Comparison of ENCODE assay signal across 1 cellular context in the genomic region with DNA sequence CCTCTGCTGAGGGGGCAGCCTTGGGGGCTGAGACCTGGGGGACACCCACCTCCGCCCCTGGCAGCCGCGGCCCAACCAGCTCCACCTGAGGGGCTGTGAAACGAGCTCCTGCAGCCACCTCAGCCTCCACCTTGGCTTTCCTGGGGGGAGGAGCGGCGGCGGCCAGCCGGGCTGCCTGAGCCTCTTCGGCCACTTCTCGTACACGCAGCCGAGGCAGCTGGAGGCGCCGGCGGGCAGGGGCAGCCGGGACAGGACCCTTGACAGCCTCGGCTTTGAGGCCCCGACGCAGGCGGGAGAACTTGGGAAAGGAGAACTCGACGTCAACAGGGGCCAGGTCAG.
TF ChIP-seq lines count a peak whose summit lies in the region.

No MANE protein-coding gene starts in this region.

TF ChIP-seq in K562, 482 proteins besides CTCF, POLR2A, EP300 and RAD21:
- TF ChIP-seq, protein P1, sequence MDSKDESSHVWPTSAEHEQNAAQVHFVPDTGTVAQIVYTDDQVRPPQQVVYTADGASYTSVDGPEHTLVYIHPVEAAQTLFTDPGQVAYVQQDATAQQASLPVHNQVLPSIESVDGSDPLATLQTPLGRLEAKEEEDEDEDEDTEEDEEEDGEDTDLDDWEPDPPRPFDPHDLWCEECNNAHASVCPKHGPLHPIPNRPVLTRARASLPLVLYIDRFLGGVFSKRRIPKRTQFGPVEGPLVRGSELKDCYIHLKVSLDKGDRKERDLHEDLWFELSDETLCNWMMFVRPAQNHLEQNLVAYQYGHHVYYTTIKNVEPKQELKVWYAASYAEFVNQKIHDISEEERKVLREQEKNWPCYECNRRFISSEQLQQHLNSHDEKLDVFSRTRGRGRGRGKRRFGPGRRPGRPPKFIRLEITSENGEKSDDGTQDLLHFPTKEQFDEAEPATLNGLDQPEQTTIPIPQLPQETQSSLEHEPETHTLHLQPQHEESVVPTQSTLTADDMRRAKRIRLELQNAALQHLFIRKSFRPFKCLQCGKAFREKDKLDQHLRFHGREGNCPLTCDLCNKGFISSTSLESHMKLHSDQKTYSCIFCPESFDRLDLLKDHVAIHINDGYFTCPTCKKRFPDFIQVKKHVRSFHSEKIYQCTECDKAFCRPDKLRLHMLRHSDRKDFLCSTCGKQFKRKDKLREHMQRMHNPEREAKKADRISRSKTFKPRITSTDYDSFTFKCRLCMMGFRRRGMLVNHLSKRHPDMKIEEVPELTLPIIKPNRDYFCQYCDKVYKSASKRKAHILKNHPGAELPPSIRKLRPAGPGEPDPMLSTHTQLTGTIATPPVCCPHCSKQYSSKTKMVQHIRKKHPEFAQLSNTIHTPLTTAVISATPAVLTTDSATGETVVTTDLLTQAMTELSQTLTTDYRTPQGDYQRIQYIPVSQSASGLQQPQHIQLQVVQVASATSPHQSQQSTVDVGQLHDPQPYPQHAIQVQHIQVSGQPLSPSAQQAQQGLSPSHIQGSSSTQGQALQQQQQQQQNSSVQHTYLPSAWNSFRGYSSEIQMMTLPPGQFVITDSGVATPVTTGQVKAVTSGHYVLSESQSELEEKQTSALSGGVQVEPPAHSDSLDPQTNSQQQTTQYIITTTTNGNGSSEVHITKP (IDR thresholded peaks at IDR 0.05; ENCODE audit: partially characterized antibody) = no peak
- 0 out of 2 replicates have a peak, but pooled peaks have one; percentile 54 for TF ChIP-seq ZNF184 (CRISPR knock-in tag; IDR thresholded peaks at IDR 0.05)
